In the genomic region with DNA sequence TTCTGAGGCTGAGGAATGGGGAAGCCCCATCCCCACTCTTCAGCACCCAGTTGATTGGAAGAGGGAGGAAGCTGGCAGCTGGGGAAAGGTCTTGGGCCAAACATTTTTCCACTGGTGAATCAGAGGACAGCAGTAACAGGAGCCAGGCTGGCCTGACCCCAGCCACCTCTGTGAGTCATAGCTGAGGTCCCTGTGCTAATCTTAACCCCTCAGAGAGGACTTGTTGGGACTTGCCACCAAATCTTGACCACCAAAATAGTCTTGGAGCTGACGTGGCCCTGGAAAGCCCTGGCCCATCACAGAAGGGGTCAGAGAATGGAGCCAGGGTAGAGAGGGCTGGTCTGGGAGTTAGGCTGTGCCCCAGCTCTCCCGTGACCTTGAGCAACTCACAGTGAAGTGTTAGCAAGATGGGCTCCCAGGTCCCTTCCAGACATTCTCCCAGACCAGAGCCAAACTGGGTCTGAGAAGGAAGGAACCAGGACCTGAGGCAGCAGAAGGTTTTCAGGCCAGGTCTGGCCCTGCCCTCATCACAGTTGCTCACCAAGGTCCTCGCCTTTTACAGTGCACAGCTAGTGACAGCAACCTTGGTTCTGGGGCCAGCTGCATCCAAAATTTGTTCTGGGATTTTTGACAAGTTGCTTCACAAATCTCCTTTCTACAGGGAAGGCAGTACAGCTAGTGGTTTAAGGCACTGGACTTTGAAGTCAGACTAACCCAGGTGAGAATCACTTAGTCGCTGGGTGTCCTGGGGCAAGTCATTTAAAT, we compare ENCODE assay signal across 11 cellular contexts.
DNase-seq lines count a peak whose midpoint lies in the region; ATAC-seq and TF ChIP-seq lines count a peak whose summit lies in the region.
"Had no signal": no experiment of that assay in that cellular context is flagged by ENCODE, and none has a peak within 500 bp of the region (broad histone marks: within the 10 kb centered on the region; RNA-seq: fewer than 3 reads in every experiment).

No MANE protein-coding gene starts in this region.

- ATAC-seq in esophagus mucosa (peak; percentile 56), GM18868 (IDR thresholded peaks at IDR 0.05; ENCODE audit: unreplicated experiment) (no peak)

- H3K4me1 ChIP-seq in BE2C, result no peaks in the 10 kb centered on the region

- peak; percentile 47 for DNase-seq in BJ (ENCODE audit: low read depth)
- peak; percentile 63 for DNase-seq in MV-4-11 (lab: John Stamatoyannopoulos, UW)
- DNase-seq in myocyte (ENCODE audit: low read depth), result peak; percentile 97
- DNase-seq in NCI-H510A (lab: John Stamatoyannopoulos, UW), result no peak
- DNase-seq in BE2C, result no peak
- DNase-seq in GM19240 (ENCODE audit: insufficient read length, low spot score), result no peak
- DNase-seq: activated B cell treated with CpG ODN at 0.5 μM for 24 hours; stimulated activated CD4-positive, alpha-beta T cell treated with anti-CD3 and anti-CD28 coated beads, Interleukin-4, amount 100 ng/mL, for 24 hours had no signal

- H3K27me3 ChIP-seq in BJ (ENCODE audit: control insufficient read depth, insufficient read depth, low read length), result no peaks in the 10 kb centered on the region
- H3K27me3 ChIP-seq in BE2C, result no peaks in the 10 kb centered on the region
- H3K27me3 ChIP-seq: breast epithelium had no signal

- H3K36me3 ChIP-seq in BJ (ENCODE audit: control insufficient read depth, insufficient read depth, low read length) (no peaks in the 10 kb centered on the region), BE2C (no peaks in the 10 kb centered on the region)
- H3K36me3 ChIP-seq: breast epithelium had no signal

- no peak for TF ChIP-seq CTCF in BJ (IDR thresholded peaks at IDR 0.05; ENCODE audit: insufficient read depth, low read depth, low read length)
- no peak for TF ChIP-seq CTCF in BE2C (IDR thresholded peaks at IDR 0.05; ENCODE audit: low read depth, low read length)

- POLR2A ChIA-PET in BJ (lab: Charles Lee), result no interaction called here

- CTCF ChIA-PET in BJ (lab: Yijun Ruan, JAX), result interaction anchor here (1.0 to 2.1 kb wide), 7 partner anchors 10 to 269 kb away, joined by 3 to 10 read pairs (median 3); no protein-coding TSS in a partner anchor

- H3K4me3 ChIP-seq in BJ (ENCODE audit: low read depth, low read length), result no peak overlapping the region
- H3K4me3 ChIP-seq in BE2C (ENCODE audit: low read depth, low read length), result no peak overlapping the region
- H3K4me3 ChIP-seq: breast epithelium had no signal

- H3K9me3 ChIP-seq in BE2C, result no peaks in the 10 kb centered on the region
- H3K9me3 ChIP-seq: breast epithelium had no signal

Comparison
In these comparisons a context has a peak if more than half of its experiments do, and no peak if none do; other contexts are left out.
1. DNase-seq: peak in BJ (single experiment), MV-4-11 (single experiment) and myocyte (single experiment); none in NCI-H510A (single experiment), BE2C (single experiment) and GM19240 (single experiment).